ENCODE assay signal across 1 cellular context in the genomic region with DNA sequence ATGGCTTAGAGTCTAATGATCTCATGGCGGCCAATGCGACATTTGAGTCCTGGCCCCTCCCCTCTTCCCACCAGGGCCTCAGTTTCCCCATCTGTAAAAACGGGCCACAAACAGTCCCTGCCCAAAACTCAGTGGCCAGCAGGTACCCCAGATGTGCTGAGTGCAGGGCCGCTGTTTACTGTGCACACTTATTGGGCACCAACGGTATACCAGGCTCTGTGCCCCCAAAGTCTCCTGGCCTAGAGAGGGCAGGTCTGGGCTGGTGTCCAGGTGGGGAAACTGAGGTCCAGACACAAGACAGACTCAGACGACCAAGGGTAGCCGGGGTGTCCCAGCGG.
TF ChIP-seq lines count a peak whose summit lies in the region.

No MANE protein-coding gene starts in this region.

TF ChIP-seq in HepG2, 621 proteins besides CTCF, POLR2A, EP300 and RAD21:
- TF ChIP-seq ZKSCAN8 (CRISPR knock-in tag; IDR thresholded peaks at IDR 0.05; ENCODE audit: borderline replicate concordance) = peak; percentile 95
- TF ChIP-seq, protein P1, sequence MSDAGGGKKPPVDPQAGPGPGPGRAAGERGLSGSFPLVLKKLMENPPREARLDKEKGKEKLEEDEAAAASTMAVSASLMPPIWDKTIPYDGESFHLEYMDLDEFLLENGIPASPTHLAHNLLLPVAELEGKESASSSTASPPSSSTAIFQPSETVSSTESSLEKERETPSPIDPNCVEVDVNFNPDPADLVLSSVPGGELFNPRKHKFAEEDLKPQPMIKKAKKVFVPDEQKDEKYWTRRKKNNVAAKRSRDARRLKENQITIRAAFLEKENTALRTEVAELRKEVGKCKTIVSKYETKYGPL (CRISPR knock-in tag; IDR thresholded peaks at IDR 0.05) = no peak
- no peak for TF ChIP-seq ZNF619 (CRISPR knock-in tag; IDR thresholded peaks at IDR 0.05)
- TF ChIP-seq ZSCAN31 (CRISPR knock-in tag; IDR thresholded peaks at IDR 0.05; ENCODE audit: low read depth) = no peak
- no peak for TF ChIP-seq MLLT10 (CRISPR knock-in tag; IDR thresholded peaks at IDR 0.05)
- peak; percentile 72 for TF ChIP-seq ZNF629 (CRISPR knock-in tag; conservative IDR thresholded peaks at IDR 0.05)
- 0 out of 2 replicates have a peak, but pooled peaks have one; percentile 18 for TF ChIP-seq ZNF33A (CRISPR knock-in tag; IDR thresholded peaks at IDR 0.05; ENCODE audit: borderline replicate concordance)
- no peak for TF ChIP-seq ZNF30 (CRISPR knock-in tag; IDR thresholded peaks at IDR 0.05)
- TF ChIP-seq ZNF782 (CRISPR knock-in tag; IDR thresholded peaks at IDR 0.05; ENCODE audit: borderline replicate concordance) = 0 out of 2 replicates have a peak, but pooled peaks have one; percentile 46
- 0 out of 2 replicates have a peak, but pooled peaks have one; percentile 49 for TF ChIP-seq ZSCAN12 (CRISPR knock-in tag; IDR thresholded peaks at IDR 0.05)
- peak; percentile 51; the same call in 1 of the 2 replicates for TF ChIP-seq ADNP (CRISPR knock-in tag; IDR thresholded peaks at IDR 0.05)
- TF ChIP-seq ZFP82 (CRISPR knock-in tag; IDR thresholded peaks at IDR 0.05; ENCODE audit: borderline replicate concordance) = no peak
- TF ChIP-seq STAG1 (CRISPR knock-in tag; IDR thresholded peaks at IDR 0.05) = no peak
- peak; percentile 16 for TF ChIP-seq CBX1 (IDR thresholded peaks at IDR 0.05; ENCODE audit: low read depth)
- no peak for TF ChIP-seq NFKBIZ (CRISPR knock-in tag; IDR thresholded peaks at IDR 0.05)
- TF ChIP-seq CENPT (CRISPR knock-in tag; IDR thresholded peaks at IDR 0.05; ENCODE audit: low read depth) = 0 out of 2 replicates have a peak, but pooled peaks have one; percentile 45
- TF ChIP-seq, protein P2, sequence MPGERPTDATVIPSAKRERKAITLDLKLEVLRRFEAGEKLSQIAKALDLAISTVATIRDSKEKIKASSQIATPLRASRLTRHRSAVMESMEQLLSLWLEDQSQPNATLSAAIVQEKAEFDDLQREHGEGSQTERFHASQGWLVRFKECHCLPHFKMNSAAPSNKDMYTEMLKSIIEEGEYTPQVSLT (CRISPR knock-in tag; IDR thresholded peaks at IDR 0.05; ENCODE audit: borderline replicate concordance, low read depth) = no peak
- no peak for TF ChIP-seq NCOA2 (CRISPR knock-in tag; IDR thresholded peaks at IDR 0.05)
- TF ChIP-seq MIER3 (CRISPR knock-in tag; IDR thresholded peaks at IDR 0.05; ENCODE audit: borderline replicate concordance) = no peak
- TF ChIP-seq, protein P3, sequence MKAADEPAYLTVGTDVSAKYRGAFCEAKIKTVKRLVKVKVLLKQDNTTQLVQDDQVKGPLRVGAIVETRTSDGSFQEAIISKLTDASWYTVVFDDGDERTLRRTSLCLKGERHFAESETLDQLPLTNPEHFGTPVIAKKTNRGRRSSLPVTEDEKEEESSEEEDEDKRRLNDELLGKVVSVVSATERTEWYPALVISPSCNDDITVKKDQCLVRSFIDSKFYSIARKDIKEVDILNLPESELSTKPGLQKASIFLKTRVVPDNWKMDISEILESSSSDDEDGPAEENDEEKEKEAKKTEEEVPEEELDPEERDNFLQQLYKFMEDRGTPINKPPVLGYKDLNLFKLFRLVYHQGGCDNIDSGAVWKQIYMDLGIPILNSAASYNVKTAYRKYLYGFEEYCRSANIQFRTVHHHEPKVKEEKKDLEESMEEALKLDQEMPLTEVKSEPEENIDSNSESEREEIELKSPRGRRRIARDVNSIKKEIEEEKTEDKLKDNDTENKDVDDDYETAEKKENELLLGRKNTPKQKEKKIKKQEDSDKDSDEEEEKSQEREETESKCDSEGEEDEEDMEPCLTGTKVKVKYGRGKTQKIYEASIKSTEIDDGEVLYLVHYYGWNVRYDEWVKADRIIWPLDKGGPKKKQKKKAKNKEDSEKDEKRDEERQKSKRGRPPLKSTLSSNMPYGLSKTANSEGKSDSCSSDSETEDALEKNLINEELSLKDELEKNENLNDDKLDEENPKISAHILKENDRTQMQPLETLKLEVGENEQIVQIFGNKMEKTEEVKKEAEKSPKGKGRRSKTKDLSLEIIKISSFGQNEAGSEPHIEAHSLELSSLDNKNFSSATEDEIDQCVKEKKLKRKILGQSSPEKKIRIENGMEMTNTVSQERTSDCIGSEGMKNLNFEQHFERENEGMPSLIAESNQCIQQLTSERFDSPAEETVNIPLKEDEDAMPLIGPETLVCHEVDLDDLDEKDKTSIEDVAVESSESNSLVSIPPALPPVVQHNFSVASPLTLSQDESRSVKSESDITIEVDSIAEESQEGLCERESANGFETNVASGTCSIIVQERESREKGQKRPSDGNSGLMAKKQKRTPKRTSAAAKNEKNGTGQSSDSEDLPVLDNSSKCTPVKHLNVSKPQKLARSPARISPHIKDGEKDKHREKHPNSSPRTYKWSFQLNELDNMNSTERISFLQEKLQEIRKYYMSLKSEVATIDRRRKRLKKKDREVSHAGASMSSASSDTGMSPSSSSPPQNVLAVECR (CRISPR knock-in tag; IDR thresholded peaks at IDR 0.05; ENCODE audit: borderline replicate concordance) = no peak
- TF ChIP-seq CAMTA2 (CRISPR knock-in tag; IDR thresholded peaks at IDR 0.05; ENCODE audit: borderline replicate concordance) = no peak
- 0 out of 2 replicates have a peak, but pooled peaks have one; percentile 1 for TF ChIP-seq NAIF1 (CRISPR knock-in tag; IDR thresholded peaks at IDR 0.05; ENCODE audit: borderline replicate concordance)
- TF ChIP-seq ZNF543 (CRISPR knock-in tag; IDR thresholded peaks at IDR 0.05) = 0 out of 2 replicates have a peak, but pooled peaks have one; percentile 19
